ENCODE assay signal across 8 cellular contexts in the genomic region with DNA sequence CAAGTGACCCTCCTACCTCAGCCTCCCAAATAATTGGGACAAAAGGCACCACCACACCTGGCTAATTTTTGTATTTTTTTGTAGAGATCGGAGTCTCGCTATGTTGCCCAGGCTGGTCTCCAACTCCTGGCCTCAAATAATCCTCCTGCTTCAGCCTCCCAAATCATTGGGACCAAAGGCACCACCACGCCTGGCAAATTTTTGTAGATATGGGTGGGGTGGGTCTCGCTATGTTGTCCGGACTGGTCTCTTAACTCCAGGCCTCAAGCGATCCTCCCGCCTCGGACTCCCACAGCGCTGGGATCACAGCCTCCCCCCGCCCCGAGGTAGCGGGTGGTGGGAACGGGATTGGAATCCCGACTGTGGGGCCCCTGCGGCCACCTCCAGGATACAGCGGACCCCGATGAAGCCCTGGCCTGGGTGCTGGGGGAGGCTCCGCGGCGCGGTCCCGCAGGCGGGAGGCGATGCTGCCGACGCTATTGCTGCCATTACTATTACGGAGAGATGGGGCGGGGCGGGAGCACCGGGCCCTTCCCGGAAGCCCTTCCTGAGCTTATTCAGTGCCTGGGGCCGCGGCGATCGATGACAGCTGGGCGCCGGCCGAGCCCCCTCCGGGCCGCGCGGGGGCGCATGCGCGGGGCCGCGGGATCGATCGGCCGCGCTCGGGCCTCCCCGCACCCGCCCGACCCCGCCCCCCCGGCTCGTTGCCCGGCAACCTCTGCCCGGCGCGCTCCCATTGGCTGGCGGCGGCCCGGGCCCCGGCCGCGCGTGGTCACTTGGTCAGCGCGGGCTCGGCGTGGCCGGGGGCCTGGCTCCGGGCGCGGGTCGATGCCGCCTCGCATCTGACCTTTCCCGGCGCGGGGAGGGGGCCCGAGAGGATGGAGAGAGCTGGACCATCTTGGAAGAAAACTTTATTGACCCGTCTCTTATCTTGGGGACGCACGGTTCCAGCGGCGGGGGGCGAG. TPM values are rescaled to one million over a fixed set of nuclear protein-coding genes. Genes with fewer than 3 reads are reported as not detected.
A peak's percentile ranks its signal among the peaks of the same experiment; 100 is the strongest.
DNase-seq lines count a peak whose midpoint lies in the region; ATAC-seq and TF ChIP-seq lines count a peak whose summit lies in the region.

No MANE protein-coding gene starts in this region.

- peaks cover 2% of the 10 kb centered on the region for H3K4me1 Mint-ChIP-seq in activated T-cell treated with anti-CD3 and anti-CD28 coated beads, Interleukin-2, amount 50 U/mL, for 24 hours (ENCODE audit: low read depth)

- H3K4me1 ChIP-seq in neuron (ENCODE audit: insufficient read depth, low read length) (peaks cover 6% of the 10 kb centered on the region), urinary bladder (ENCODE audit: insufficient read depth) (peaks cover 2% of the 10 kb centered on the region)

- H3K27me3 ChIP-seq in neuron (ENCODE audit: insufficient read depth, low read length) = peaks cover 15% of the 10 kb centered on the region

- H3K27me3 Mint-ChIP-seq in activated T-cell treated with anti-CD3 and anti-CD28 coated beads, Interleukin-2, amount 50 U/mL, for 24 hours = peaks cover 74% of the 10 kb centered on the region

- H3K4me3 ChIP-seq in foreskin fibroblast (ENCODE audit: low read depth in 1 of 2, low read length in 2 of 2) (peak overlapping the region; percentile 55 to 60), neuron (ENCODE audit: low read length) (peak overlapping the region; percentile 48), urinary bladder (ENCODE audit: low read depth, low read length) (peak overlapping the region; percentile 39)

- no peaks in the 10 kb centered on the region for H3K9me3 Mint-ChIP-seq in activated T-cell treated with anti-CD3 and anti-CD28 coated beads, Interleukin-2, amount 50 U/mL, for 24 hours

- WGBS in urinary bladder = 7% methylated on average over 90 of the region's 90 CpGs

- H2AFZ ChIP-seq in neuron (ENCODE audit: low read depth, low read length) = peak overlapping the region; percentile 89

- H3K27ac Mint-ChIP-seq in activated T-cell treated with anti-CD3 and anti-CD28 coated beads, Interleukin-2, amount 50 U/mL, for 24 hours = no peak overlapping the region

- no peak for TF ChIP-seq CTCF in foreskin fibroblast (IDR thresholded peaks at IDR 0.05; ENCODE audit: low read depth, low read length)

- no peaks in the 10 kb centered on the region for H3K36me3 Mint-ChIP-seq in activated T-cell treated with anti-CD3 and anti-CD28 coated beads, Interleukin-2, amount 50 U/mL, for 24 hours (ENCODE audit: low read depth)

- H3K36me3 ChIP-seq in neuron (ENCODE audit: insufficient read depth, low read length) (no peaks in the 10 kb centered on the region), urinary bladder (ENCODE audit: insufficient read depth) (no peaks in the 10 kb centered on the region)

- DNase-seq in DMS79 treated with DMSO at 0.1 percent for 48 hours (lab: John Stamatoyannopoulos, UW) = peak; percentile 33
- peak; percentile 69 for DNase-seq in NCI-H1105 (lab: John Stamatoyannopoulos, UW)
- DNase-seq in activated T-cell treated with anti-CD3 and anti-CD28 coated beads, Interleukin-2, amount 50 U/mL, for 24 hours = peak; percentile 65
- peak; percentile 51 to 89 for DNase-seq in foreskin fibroblast
- DNase-seq in cortex of kidney (lab: John Stamatoyannopoulos, UW) = no peak

- H3K4me3 Mint-ChIP-seq in activated T-cell treated with anti-CD3 and anti-CD28 coated beads, Interleukin-2, amount 50 U/mL, for 24 hours = peak overlapping the region; percentile 57

- no peak for ATAC-seq in GM18519 (IDR thresholded peaks at IDR 0.05; ENCODE audit: low FRiP score, unreplicated experiment)

- no peak overlapping the region for H3K27ac ChIP-seq in urinary bladder (ENCODE audit: low read depth)

- no peaks in the 10 kb centered on the region for H3K9me3 ChIP-seq in neuron (ENCODE audit: low read length)

RNA-seq across cellular contexts. Expression of a gene that starts 27.9 kb away (rescaled TPM):
- not detected for total RNA-seq in urinary bladder
- polyA plus RNA-seq in urinary bladder = not detected
